In the genomic region with DNA sequence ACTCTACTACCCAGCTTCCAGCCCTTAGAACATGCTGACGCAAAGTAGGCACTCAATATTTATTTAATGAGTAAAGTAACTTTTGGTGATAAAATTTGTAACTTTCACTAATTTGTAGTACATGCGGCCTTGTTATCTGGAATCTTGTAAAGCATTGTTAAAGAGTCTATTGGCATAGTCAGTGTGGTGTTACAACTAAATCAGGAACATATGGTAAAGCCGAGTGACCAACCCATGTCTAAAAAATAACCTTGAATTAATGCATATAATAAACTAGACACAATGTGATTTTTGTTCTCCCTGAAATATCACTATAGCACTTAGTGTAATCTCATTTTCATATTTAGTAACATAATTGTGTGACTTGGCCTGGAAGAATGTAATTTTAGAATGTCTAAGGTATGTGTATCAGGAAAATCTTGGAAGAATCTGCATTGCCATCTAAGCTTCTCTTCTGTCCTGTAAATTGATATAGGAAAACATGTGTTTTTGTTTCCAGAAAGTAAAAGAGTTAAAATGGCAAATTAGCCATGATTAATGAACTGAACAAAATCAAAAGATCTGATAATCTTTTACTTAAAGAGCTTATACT, we compare ENCODE assay signal across 24 cellular contexts.
"Had no signal": no experiment of that assay in that cellular context is flagged by ENCODE, and none has a peak within 500 bp of the region (broad histone marks: within the 10 kb centered on the region; RNA-seq: fewer than 3 reads in every experiment).

No MANE protein-coding gene starts in this region.

- H2AFZ ChIP-seq: hepatocyte had no signal

- H3K79me2 ChIP-seq: hepatocyte had no signal

- H3K4me3 ChIP-seq: breast epithelium, hepatocyte, right lobe of liver, testis, transverse colon had no signal

- DNase-seq: activated CD4-positive, alpha-beta memory T cell treated with anti-CD3 and anti-CD28 coated beads for 36 hours; activated CD4-positive, alpha-beta T cell treated with anti-CD3 and anti-CD28 coated beads, Interleukin-2, amount 10 ng/mL, durations not matched to agents 24 days and 14 days; activated CD4-positive, CD25-positive, alpha-beta regulatory T cell treated with anti-CD3 and anti-CD28 coated beads, Interleukin-2, amount 50 U/mL, for 72 hours; activated CD8-positive, alpha-beta memory T cell treated with anti-CD3 and anti-CD28 coated beads, Interleukin-2, amount 50 U/mL, for 48 hours; activated gamma-delta T cell treated with Interleukin-2 at 50 U/mL for 16 hours; activated naive CD8-positive, alpha-beta T cell treated with anti-CD3 and anti-CD28 coated beads, Interleukin-2, amount 50 U/mL, for 24 hours; activated T-cell treated with anti-CD3 and anti-CD28 coated beads, Interleukin-2, amount 50 U/mL, for 4 hours; central memory CD4-positive, alpha-beta T cell; endodermal cell; immature natural killer cell; kidney; left colon; mammary epithelial cell; nephron progenitor cell; right lobe of liver; stimulated activated CD4-positive, alpha-beta T cell treated with anti-CD3 and anti-CD28 coated beads, Interleukin-4, amount 100 ng/mL, for 1 hour; stimulated activated naive CD8-positive, alpha-beta T cell treated with anti-CD3 and anti-CD28 coated beads, Interleukin-15, Interleukin-2, amounts not matched to agents 100 U/mL and 50 U/mL, for 24 hours; testis; transverse colon had no signal

- H3K27me3 ChIP-seq: breast epithelium, hepatocyte, neutrophil, right lobe of liver, testis, transverse colon had no signal

- ATAC-seq: activated naive CD8-positive, alpha-beta T cell treated with anti-CD3 and anti-CD28 coated beads, Interleukin-2, amount 50 U/mL, for 24 hours; activated T-cell treated with anti-CD3 and anti-CD28 coated beads, Interleukin-2, amount 50 U/mL, for 4 hours; activated T-helper 17 cell treated with anti-CD3 and anti-CD28 coated beads, Interleukin-2, amount 50 U/mL, for 72 hours; esophagus mucosa; left colon; right lobe of liver; stimulated activated naive CD8-positive, alpha-beta T cell treated with anti-CD3 and anti-CD28 coated beads, Interleukin-15, Interleukin-2, amounts not matched to agents 100 U/mL and 50 U/mL, for 24 hours had no signal

- H3K36me3 ChIP-seq: breast epithelium, neutrophil, right lobe of liver, transverse colon had no signal

- H3K27ac ChIP-seq: breast epithelium, hepatocyte, neutrophil, right lobe of liver, testis, transverse colon had no signal

- H3K9me3 ChIP-seq: breast epithelium, neutrophil, right lobe of liver, testis, transverse colon had no signal

- H3K4me1 ChIP-seq: breast epithelium, right lobe of liver, testis, transverse colon had no signal

- H3K4me2 ChIP-seq: hepatocyte had no signal
